In genomic region chrX:154352466-154352865, GRCh38 we compare ENCODE assay signal across 3 cellular contexts.
A peak's percentile ranks its signal among the peaks of the same experiment; 100 is the strongest.
TF ChIP-seq lines count a peak whose summit lies in the region.

No MANE protein-coding gene starts in this region.

TF ChIP-seq in HCT116, 20 proteins besides CTCF, POLR2A, EP300 and RAD21:
- TF ChIP-seq ZFX (IDR thresholded peaks at IDR 0.05), result no peak
- TF ChIP-seq CBX3 (IDR thresholded peaks at IDR 0.05; ENCODE audit: low read depth), result no peak
- TF ChIP-seq ATF3 (IDR thresholded peaks at IDR 0.05), result no peak
- TF ChIP-seq EGR1 (IDR thresholded peaks at IDR 0.05; ENCODE audit: low read depth), result no peak
- no peak for TF ChIP-seq ZBTB33 (IDR thresholded peaks at IDR 0.05; ENCODE audit: extremely low read depth, insufficient replicate concordance, low read length)
- no peak for TF ChIP-seq REST (IDR thresholded peaks at IDR 0.05; ENCODE audit: low read depth)
- TF ChIP-seq SIN3A (IDR thresholded peaks at IDR 0.05; ENCODE audit: low read depth), result no peak
- no peak for TF ChIP-seq MAX (IDR thresholded peaks at IDR 0.05)
- TF ChIP-seq ZNF274 (IDR thresholded peaks at IDR 0.05; ENCODE audit: low read depth, low read length), result no peak
- no peak for TF ChIP-seq EZH2 (IDR thresholded peaks at IDR 0.05)
- TF ChIP-seq EZH2phosphoT487 (IDR thresholded peaks at IDR 0.05; ENCODE audit: borderline replicate concordance), result no peak
- no peak for TF ChIP-seq JUND (IDR thresholded peaks at IDR 0.05)
- TF ChIP-seq SP1 (IDR thresholded peaks at IDR 0.05; ENCODE audit: low read depth), result no peak
- TF ChIP-seq FOSL1 (IDR thresholded peaks at IDR 0.05; ENCODE audit: low read depth), result no peak
- TF ChIP-seq TCF7L2 (IDR thresholded peaks at IDR 0.05; ENCODE audit: borderline replicate concordance, extremely low read depth, insufficient read depth, insufficient read length), result no peak
- TF ChIP-seq YY1 (IDR thresholded peaks at IDR 0.05; ENCODE audit: extremely low read depth, insufficient replicate concordance, low read depth, low read length), result no peak
- no peak for TF ChIP-seq CEBPB (IDR thresholded peaks at IDR 0.05; ENCODE audit: low read depth)

TF ChIP-seq in K562, 482 proteins besides CTCF, POLR2A, EP300 and RAD21:
- TF ChIP-seq CREM (IDR thresholded peaks at IDR 0.05; ENCODE audit: low read depth), result no peak
- TF ChIP-seq RBFOX2 (IDR thresholded peaks at IDR 0.05; ENCODE audit: low read depth, low read length), result peak; percentile 32

TF ChIP-seq in SK-N-SH, 30 proteins besides CTCF, POLR2A, EP300 and RAD21:
- no peak for TF ChIP-seq MAX (IDR thresholded peaks at IDR 0.05; ENCODE audit: low read depth)
